8 cellular contexts compared by ENCODE assay signal in the genomic region with DNA sequence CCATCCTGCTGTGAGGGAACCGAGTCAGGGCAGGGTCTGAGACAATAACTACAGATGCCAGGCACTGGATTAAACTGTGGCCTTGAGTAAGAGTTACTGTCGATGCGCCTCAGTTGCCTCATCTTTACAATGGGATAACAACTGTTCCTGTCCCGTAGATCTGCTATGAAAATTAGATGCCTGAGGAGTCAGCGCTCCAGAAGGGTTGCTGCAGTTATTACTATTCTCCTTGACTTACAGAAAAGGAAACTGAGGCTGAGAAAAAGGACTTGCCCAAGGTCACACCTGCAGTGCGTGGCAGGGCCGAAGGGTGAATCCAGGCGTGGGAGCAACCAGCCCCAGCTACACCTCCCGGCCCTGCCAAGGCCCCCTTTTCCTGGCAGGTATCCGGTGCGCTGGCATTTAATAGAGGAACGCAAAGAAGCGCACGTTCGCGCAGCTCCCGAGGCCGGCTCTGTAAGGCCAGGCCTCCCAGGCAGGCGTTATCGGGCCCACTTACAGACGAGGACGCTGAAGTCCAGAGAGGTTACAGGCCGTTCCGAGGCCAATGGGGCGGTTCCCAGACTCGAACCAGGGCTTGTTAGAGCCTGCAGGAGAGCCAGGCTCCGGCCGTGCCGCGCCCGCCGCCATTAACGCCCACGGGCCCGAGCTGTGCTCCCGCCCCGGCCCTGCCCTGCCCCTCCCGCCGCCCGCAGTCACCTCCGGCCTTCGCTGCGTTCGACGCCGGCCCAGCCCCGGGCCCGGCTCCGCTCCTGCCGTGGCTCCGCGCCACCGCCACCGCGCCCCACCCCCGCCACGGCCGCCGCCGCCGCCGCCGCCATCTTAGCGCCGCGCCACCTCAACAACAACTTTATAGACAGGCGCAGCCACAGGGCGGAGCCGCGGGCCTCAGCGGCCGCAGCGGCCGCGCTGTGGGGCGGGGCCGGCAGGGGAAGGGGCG. TPM values are rescaled to one million over a fixed set of nuclear protein-coding genes. Genes with fewer than 3 reads are reported as not detected.
DNase-seq lines count a peak whose midpoint lies in the region; ATAC-seq and TF ChIP-seq lines count a peak whose summit lies in the region.

Gene C11orf68, minus strand, starts transcription at position 852 of the 940 bp plus-strand sequence. Its CDS starts 31 bp downstream, at position 821.

- H3K27ac ChIP-seq in WERI-Rb-1 = peak within 1 kb of the TSS; percentile 82

- peak within 1 kb of the TSS; percentile 94 for H3K4me3 ChIP-seq in WERI-Rb-1 (ENCODE audit: low read depth, low read length)
- peak within 1 kb of the TSS; percentile 81 to 87 for H3K4me3 ChIP-seq in foreskin fibroblast (ENCODE audit: low read depth in 1 of 2, low read length in 2 of 2)

- no peak for TF ChIP-seq CTCF in WERI-Rb-1 (IDR thresholded peaks at IDR 0.05; ENCODE audit: low read depth, low read length)
- no peak for TF ChIP-seq CTCF in foreskin fibroblast (IDR thresholded peaks at IDR 0.05; ENCODE audit: low read depth, low read length)

- DNase-seq in DMS53 (lab: John Stamatoyannopoulos, UW) (peak; percentile 77), WERI-Rb-1 (peak; percentile 35), foreskin fibroblast (no peak), occipital lobe (lab: John Stamatoyannopoulos, UW) (no peak), OCI-M2 (lab: John Stamatoyannopoulos, UW; ENCODE audit: unreplicated experiment) (no peak), dedifferentiated amniotic fluid mesenchymal stem cell (ENCODE audit: extremely low spot score) (no peak)

- peaks cover 15% of the 10 kb centered on the region for H3K36me3 ChIP-seq in WERI-Rb-1

- ATAC-seq in GM19351 (IDR thresholded peaks at IDR 0.05; ENCODE audit: unreplicated experiment) (peak; percentile 52), HG03378 (IDR thresholded peaks at IDR 0.05; ENCODE audit: unreplicated experiment) (peak; percentile 24)

- H3K27me3 ChIP-seq in WERI-Rb-1 (ENCODE audit: insufficient read depth, low read depth, severe bottlenecking) = no peaks in the 10 kb centered on the region

- no peaks in the 10 kb centered on the region for H3K9me3 ChIP-seq in WERI-Rb-1 (ENCODE audit: severe bottlenecking)

RNA-seq across cellular contexts. Expression of gene C11orf68, which starts in this region (rescaled TPM):
- total RNA-seq in occipital lobe = 12.6 TPM

Comparison
In these comparisons a context has a peak if more than half of its experiments do, and no peak if none do; other contexts are left out.
1. DNase-seq: peak in DMS53 (single experiment) and WERI-Rb-1 (single experiment); none in foreskin fibroblast (0 of 2), occipital lobe (single experiment), OCI-M2 (single experiment) and dedifferentiated amniotic fluid mesenchymal stem cell (single experiment).